ENCODE assay signal across 9 cellular contexts in genomic region chr13:46577656-46578589, GRCh38. TPM values are rescaled to one million over a fixed set of nuclear protein-coding genes. Genes with fewer than 3 reads are reported as not detected.
DNase-seq lines count a peak whose midpoint lies in the region; ATAC-seq and TF ChIP-seq lines count a peak whose summit lies in the region.
"Had no signal": no experiment of that assay in that cellular context is flagged by ENCODE, and none has a peak within 500 bp of the region (broad histone marks: within the 10 kb centered on the region; RNA-seq: fewer than 3 reads in every experiment).

No MANE protein-coding gene starts in this region.

- no peaks in the 10 kb centered on the region for H3K9me3 Mint-ChIP-seq in activated naive CD4-positive, alpha-beta T cell treated with anti-CD3 and anti-CD28 coated beads, Interleukin-2, amount 50 U/mL, for 24 hours

- no peak for TF ChIP-seq CTCF in coronary artery (IDR thresholded peaks at IDR 0.05)

- peak overlapping the region; percentile 23 for H3K4me3 ChIP-seq in coronary artery

- peak; percentile 16 for ATAC-seq in HG03460 (IDR thresholded peaks at IDR 0.05; ENCODE audit: unreplicated experiment)

- H3K36me3 Mint-ChIP-seq in activated naive CD4-positive, alpha-beta T cell treated with anti-CD3 and anti-CD28 coated beads, Interleukin-2, amount 50 U/mL, for 24 hours = peaks cover 3% of the 10 kb centered on the region

- peak overlapping the region; percentile 62 to 84 for H3K27ac ChIP-seq in coronary artery

- DNase-seq in activated naive CD4-positive, alpha-beta T cell treated with anti-CD3 and anti-CD28 coated beads, Interleukin-2, amount 50 U/mL, for 16 hours = no peak
- no peak for DNase-seq in coronary artery (ENCODE audit: low spot score)
- no peak for DNase-seq in kidney glomerular epithelial cell (lab: John Stamatoyannopoulos, UW)
- DNase-seq in ACHN = no peak
- DNase-seq in HPDE6-E6E7 (ENCODE audit: extremely low spot score) = no peak
- no peak for DNase-seq in HT-29 (ENCODE audit: low spot score)
- DNase-seq: activated CD4-positive, alpha-beta T cell treated with anti-CD3 and anti-CD28 coated beads for 1 hour had no signal

- H3K4me1 Mint-ChIP-seq in activated naive CD4-positive, alpha-beta T cell treated with anti-CD3 and anti-CD28 coated beads, Interleukin-2, amount 50 U/mL, for 24 hours = peaks cover 71% of the 10 kb centered on the region

- no peaks in the 10 kb centered on the region for H3K27me3 Mint-ChIP-seq in activated naive CD4-positive, alpha-beta T cell treated with anti-CD3 and anti-CD28 coated beads, Interleukin-2, amount 50 U/mL, for 24 hours

- H3K4me3 Mint-ChIP-seq in activated naive CD4-positive, alpha-beta T cell treated with anti-CD3 and anti-CD28 coated beads, Interleukin-2, amount 50 U/mL, for 24 hours = peak overlapping the region; percentile 38

- in situ Hi-C loops in ACHN (cut with HindIII; ENCODE audit: low pct_ligation_motif_present, low pct_unique_long_range_greater_than_20kb, low sequenced_read_pairs) = no loop called here

- H3K27ac Mint-ChIP-seq in activated naive CD4-positive, alpha-beta T cell treated with anti-CD3 and anti-CD28 coated beads, Interleukin-2, amount 50 U/mL, for 24 hours = peak overlapping the region; percentile 74

RNA-seq across cellular contexts. Expression of gene LRCH1, which starts 25.0 kb away (rescaled TPM):
- total RNA-seq in HT-29 (2014; rRNA removed; shearing (Covaris generic)) = 12.7 and 13.5 TPM in 2 replicates
